ENCODE assay signal across 19 cellular contexts in genomic region chr5:100043475-100043874, GRCh38.
"Had no signal": no experiment of that assay in that cellular context is flagged by ENCODE, and none has a peak within 500 bp of the region (broad histone marks: within the 10 kb centered on the region; RNA-seq: fewer than 3 reads in every experiment).

No MANE protein-coding gene starts in this region.

- H3K27me3 Mint-ChIP-seq: naive thymus-derived CD4-positive, alpha-beta T cell; type B pancreatic cell had no signal

- H3K4me3 Mint-ChIP-seq: naive thymus-derived CD4-positive, alpha-beta T cell; nephron progenitor cell; stimulated activated effector memory CD8-positive, alpha-beta T cell treated with anti-CD3 and anti-CD28 coated beads, Interleukin-12 subunit alpha, Interleukin-12 subunit beta, amount 100 ng/mL, for 72 hours; type B pancreatic cell had no signal

- H3K4me3 ChIP-seq: dorsolateral prefrontal cortex, heart left ventricle, psoas muscle, right lobe of liver, suprapubic skin, thyroid gland, uterus had no signal

- DNase-seq: dorsolateral prefrontal cortex; effector CD8-positive, alpha-beta T cell; heart left ventricle; hippocampal formation; kidney glomerular epithelial cell; mammary epithelial cell; naive thymus-derived CD4-positive, alpha-beta T cell; nephron progenitor cell; psoas muscle; retina; right lobe of liver; stimulated activated CD4-positive, alpha-beta T cell treated with anti-CD3 and anti-CD28 coated beads, Interleukin-4, amount 100 ng/mL, for 1 hour; stimulated activated CD8-positive, alpha-beta memory T cell treated with anti-CD3 and anti-CD28 coated beads, Interleukin-4, amount 100 ng/mL, for 48 hours; stimulated activated naive CD8-positive, alpha-beta T cell treated with anti-CD3 and anti-CD28 coated beads, Interleukin-15, Interleukin-2, amounts not matched to agents 100 U/mL and 50 U/mL, for 24 hours; thyroid gland; uterus had no signal

- ATAC-seq: heart left ventricle; naive thymus-derived CD4-positive, alpha-beta T cell; psoas muscle; right lobe of liver; stimulated activated effector memory CD8-positive, alpha-beta T cell treated with anti-CD3 and anti-CD28 coated beads, Interleukin-12 subunit alpha, Interleukin-12 subunit beta, amount 100 ng/mL, for 72 hours; stimulated activated naive CD8-positive, alpha-beta T cell treated with anti-CD3 and anti-CD28 coated beads, Interleukin-15, Interleukin-2, amounts not matched to agents 100 U/mL and 50 U/mL, for 24 hours had no signal

- H3K36me3 Mint-ChIP-seq: naive thymus-derived CD4-positive, alpha-beta T cell; stimulated activated effector memory CD8-positive, alpha-beta T cell treated with anti-CD3 and anti-CD28 coated beads, Interleukin-12 subunit alpha, Interleukin-12 subunit beta, amount 100 ng/mL, for 72 hours; type B pancreatic cell had no signal

- H3K27ac Mint-ChIP-seq: naive thymus-derived CD4-positive, alpha-beta T cell; nephron progenitor cell; stimulated activated effector memory CD8-positive, alpha-beta T cell treated with anti-CD3 and anti-CD28 coated beads, Interleukin-12 subunit alpha, Interleukin-12 subunit beta, amount 100 ng/mL, for 72 hours; type B pancreatic cell had no signal

- H3K4me1 Mint-ChIP-seq: naive thymus-derived CD4-positive, alpha-beta T cell; nephron progenitor cell; stimulated activated effector memory CD8-positive, alpha-beta T cell treated with anti-CD3 and anti-CD28 coated beads, Interleukin-12 subunit alpha, Interleukin-12 subunit beta, amount 100 ng/mL, for 72 hours had no signal

- H3K9me3 Mint-ChIP-seq: naive thymus-derived CD4-positive, alpha-beta T cell; nephron progenitor cell; type B pancreatic cell had no signal
